ENCODE assay signal across 1 cellular context in genomic region chr15:70281811-70282307, GRCh38.
TF ChIP-seq lines count a peak whose summit lies in the region.

No MANE protein-coding gene starts in this region.

TF ChIP-seq in GM12878, 131 proteins besides CTCF, POLR2A, EP300 and RAD21 (continued from another document):
- TF ChIP-seq ZNF687 (IDR thresholded peaks at IDR 0.05) (no peak), SREBF1 (IDR thresholded peaks at IDR 0.05; ENCODE audit: low read length) (no peak), NBN (IDR thresholded peaks at IDR 0.05) (no peak), JUNB (IDR thresholded peaks at IDR 0.05) (peak; percentile 73; the same call in 1 of the 2 replicates), TBL1XR1 (IDR thresholded peaks at IDR 0.05; ENCODE audit: low read depth, low read length) (no peak), ETV6 (conservative IDR thresholded peaks at IDR 0.05 in 1 of 2, IDR thresholded peaks at IDR 0.05 in 1 of 2; ENCODE audit: borderline replicate concordance in 1 of 2, low read depth in 1 of 2) (no peak), EED (IDR thresholded peaks at IDR 0.05; ENCODE audit: low read depth) (0 out of 2 replicates have a peak, but pooled peaks have one; percentile 24), USF2 (IDR thresholded peaks at IDR 0.05; ENCODE audit: borderline replicate concordance, low read depth, low read length) (no peak), CEBPB (IDR thresholded peaks at IDR 0.05; ENCODE audit: borderline replicate concordance in 1 of 2, low read depth in 2 of 2, low read length in 2 of 2) (no peak), CHD1 (IDR thresholded peaks at IDR 0.05; ENCODE audit: low read depth, low read length) (no peak), MTA3 (IDR thresholded peaks at IDR 0.05; ENCODE audit: borderline replicate concordance, low read length) (no peak), PAX5 (IDR thresholded peaks at IDR 0.05; ENCODE audit: borderline replicate concordance, low read depth, low read length) (no peak), YBX1 (IDR thresholded peaks at IDR 0.05) (no peak), STAT3 (IDR thresholded peaks at IDR 0.05; ENCODE audit: low read depth, low read length) (no peak), FOXM1 (IDR thresholded peaks at IDR 0.05; ENCODE audit: low read depth, low read length) (no peak), ELK1 (IDR thresholded peaks at IDR 0.05; ENCODE audit: low read depth, low read length) (no peak), RELA (IDR thresholded peaks at IDR 0.05; ENCODE audit: borderline replicate concordance, partially characterized antibody) (no peak), CREM (IDR thresholded peaks at IDR 0.05; ENCODE audit: low read depth) (no peak), IKZF1 (conservative IDR thresholded peaks at IDR 0.05) (no peak), BACH1 (IDR thresholded peaks at IDR 0.05; ENCODE audit: borderline replicate concordance) (no peak), SPI1 (IDR thresholded peaks at IDR 0.05; ENCODE audit: borderline replicate concordance, insufficient read depth, low read depth, low read length) (0 out of 2 replicates have a peak, but pooled peaks have one; percentile 39), ZBTB11 (CRISPR knock-in tag; IDR thresholded peaks at IDR 0.05) (no peak), SP1 (IDR thresholded peaks at IDR 0.05; ENCODE audit: low read depth, low read length) (no peak), ESRRA (IDR thresholded peaks at IDR 0.05; ENCODE audit: low read length) (no peak), E2F4 (IDR thresholded peaks at IDR 0.05; ENCODE audit: low read depth, low read length) (no peak), NR2C1 (IDR thresholded peaks at IDR 0.05) (no peak), KDM1A (IDR thresholded peaks at IDR 0.05; ENCODE audit: borderline replicate concordance) (no peak), BCL11A (IDR thresholded peaks at IDR 0.05; ENCODE audit: low read depth, low read length) (0 out of 2 replicates have a peak, but pooled peaks have one; percentile 17), MLLT1 (IDR thresholded peaks at IDR 0.05) (no peak), SIN3A (IDR thresholded peaks at IDR 0.05; ENCODE audit: low read depth, low read length) (no peak)
